In genomic region chr22:50048066-50048765, GRCh38 we compare ENCODE assay signal across 21 cellular contexts. TPM values are rescaled to one million over a fixed set of nuclear protein-coding genes. Genes with fewer than 3 reads are reported as not detected.
"Had no signal": no experiment of that assay in that cellular context is flagged by ENCODE, and none has a peak within 500 bp of the region (broad histone marks: within the 10 kb centered on the region; RNA-seq: fewer than 3 reads in every experiment).

No MANE protein-coding gene starts in this region.

- H3K27ac Mint-ChIP-seq: effector memory CD8-positive, alpha-beta T cell; nephron had no signal

- DNase-seq: effector memory CD8-positive, alpha-beta T cell; esophagus squamous epithelium; foreskin fibroblast; glutamatergic neuron; islet precursor cell; mesendoderm; stimulated activated CD4-positive, alpha-beta T cell treated with anti-CD3 and anti-CD28 coated beads, Interleukin-2, amount 100 ng/mL, for 48 hours; stimulated activated naive CD4-positive, alpha-beta T cell treated with Interleukin-2 at 50 U/mL for 16 hours; trophoblast cell had no signal

- H3K4me3 ChIP-seq: esophagus squamous epithelium, gastroesophageal sphincter, right atrium auricular region, smooth muscle cell had no signal

- H3K4me3 Mint-ChIP-seq: central memory CD8-positive, alpha-beta T cell; effector memory CD8-positive, alpha-beta T cell; nephron had no signal

- H3K36me3 ChIP-seq: esophagus squamous epithelium, gastroesophageal sphincter, right atrium auricular region had no signal

- H3K9me3 Mint-ChIP-seq: central memory CD8-positive, alpha-beta T cell; effector memory CD8-positive, alpha-beta T cell had no signal

- ATAC-seq: effector memory CD8-positive, alpha-beta T cell; gastroesophageal sphincter had no signal

- H3K4me2 ChIP-seq: smooth muscle cell had no signal

- H3K27ac ChIP-seq: epithelial cell of prostate, esophagus squamous epithelium, gastroesophageal sphincter, right atrium auricular region had no signal

- H3K4me1 ChIP-seq: esophagus squamous epithelium, gastroesophageal sphincter, right atrium auricular region had no signal

- H3K27me3 ChIP-seq: right atrium auricular region had no signal

RNA-seq across cellular contexts. Expression of gene TTLL8, which starts 9.9 kb away (rescaled TPM):
- total RNA-seq: esophagus squamous epithelium, gastroesophageal sphincter, liver, lung microvascular endothelial cell, omental fat pad, pulmonary artery endothelial cell, right atrium auricular region, smooth muscle cell, urinary bladder had no signal
- polyA plus RNA-seq: liver, thymus, urinary bladder had no signal

RNA-seq across cellular contexts. Expression of gene IL17REL, which starts 35.7 kb away (rescaled TPM):
- total RNA-seq: esophagus squamous epithelium, gastroesophageal sphincter, lung microvascular endothelial cell, omental fat pad, right atrium auricular region, urinary bladder had no signal
- polyA plus RNA-seq: liver, smooth muscle cell had no signal

RNA-seq across cellular contexts. Expression of gene MLC1, which starts 37.0 kb away (rescaled TPM):
- total RNA-seq: lung microvascular endothelial cell, pulmonary artery endothelial cell had no signal
